ENCODE assay signal across 8 cellular contexts in genomic region chr13:20703785-20704458, GRCh38. TPM values are rescaled to one million over a fixed set of nuclear protein-coding genes. Genes with fewer than 3 reads are reported as not detected.
A peak's percentile ranks its signal among the peaks of the same experiment; 100 is the strongest.
DNase-seq lines count a peak whose midpoint lies in the region; ATAC-seq and TF ChIP-seq lines count a peak whose summit lies in the region.

No MANE protein-coding gene starts in this region.

- no peaks in the 10 kb centered on the region for H3K79me2 ChIP-seq in GM23338 (replicated peaks; ENCODE audit: insufficient read depth)

- peaks cover 4% of the 10 kb centered on the region; the same call in 1 of the 2 replicates for H3F3A ChIP-seq in GM23338 (replicated peaks; ENCODE audit: low read depth)

- H3K36me3 ChIP-seq in GM23338 (ENCODE audit: insufficient read depth) (no peaks in the 10 kb centered on the region), adrenal gland (replicated peaks in 1 of 2) (no peaks in the 10 kb centered on the region)

- DNase-seq in GM23338 (ENCODE audit: low spot score) (peak; percentile 86), SW480 (ENCODE audit: low spot score) (peak; percentile 93), adrenal gland (peak; percentile 73 to 85 (median 77)), hepatic stellate cell (ENCODE audit: low spot score) (peak; percentile 91), sciatic nerve (ENCODE audit: low spot score) (peak; percentile 80), cortex of kidney (lab: John Stamatoyannopoulos, UW) (no peak)

- H3K27ac Mint-ChIP-seq in GM23338: no peak overlapping the region

- H3K27ac ChIP-seq in GM23338 (ENCODE audit: low read depth) (no peak overlapping the region), adrenal gland (peak overlapping the region in 3 of 5 donors; percentile 44 to 87 (median 46))

- WGBS in adrenal gland, 4 donors: 0 to 1% (median 0%) methylated on average over 5 to 95 of the region's 96 CpGs; no CpG with 5 or more reads in 1 of the 4 donors

- peak overlapping the region; percentile 40; the same call in 1 of the 2 replicates for H3K4me3 ChIP-seq in GM23338
- H3K4me3 ChIP-seq in adrenal gland: peak overlapping the region in 2 of 4 donors; percentile 2 to 85

- no peak overlapping the region for H3K4me2 ChIP-seq in GM23338

- H3K4me1 Mint-ChIP-seq in GM23338: peaks cover 8% of the 10 kb centered on the region

- H3K36me3 Mint-ChIP-seq in GM23338 (ENCODE audit: low read depth): no peaks in the 10 kb centered on the region; the same call in 2 of the 3 replicates

- TF ChIP-seq CTCF in GM12872 (IDR thresholded peaks at IDR 0.05; ENCODE audit: insufficient read depth, low read depth, low read length) (peak; percentile 62; the same call in 2 of the 3 replicates), GM23338 (conservative IDR thresholded peaks at IDR 0.05; ENCODE audit: low read depth in 2 of 2) (peak in 1 of 2 experiments; percentile 43; a peak in 2 of 4 replicates), LNCAP (IDR thresholded peaks at IDR 0.05) (peak; percentile 53), adrenal gland (IDR thresholded peaks at IDR 0.05) (peak in 3 of 6 experiments; percentile 47 to 86 (median 75))

- no peaks in the 10 kb centered on the region for H3K9me2 ChIP-seq in GM23338 (ENCODE audit: insufficient read depth)

- no peaks in the 10 kb centered on the region for H3K9me3 ChIP-seq in adrenal gland (replicated peaks in 1 of 3)

- no peaks in the 10 kb centered on the region for H4K20me1 ChIP-seq in GM23338 (replicated peaks; ENCODE audit: insufficient read depth)

- H3K4me3 Mint-ChIP-seq in GM23338: no peak overlapping the region; the same call in 2 of the 3 replicates

- intact Hi-C loops in adrenal gland (cut with DNase I) (loop anchor here in 1 of 2 donors (10.0 kb wide), 1 partner anchor 209 kb away; no protein-coding TSS in a partner anchor), sciatic nerve (cut with DNase I) (loop anchor here (10.0 kb wide), 1 partner anchor 209 kb away; no protein-coding TSS in a partner anchor)

- H3K9me3 Mint-ChIP-seq in GM23338: no peaks in the 10 kb centered on the region

- peaks cover 47% of the 10 kb centered on the region for H3K27me3 Mint-ChIP-seq in GM23338 (ENCODE audit: insufficient read depth, low read depth, poor library complexity)

- peaks cover 7% of the 10 kb centered on the region for H3K4me1 ChIP-seq in GM23338 (ENCODE audit: insufficient read depth)
- peaks cover 0 to 13% of the 10 kb centered on the region in 2 donors for H3K4me1 ChIP-seq in adrenal gland (replicated peaks in 1 of 2)

- ATAC-seq in GM23338: peak; percentile 74
- peak; percentile 74 for ATAC-seq in sciatic nerve

- TF ChIP-seq POLR2A in adrenal gland (IDR thresholded peaks at IDR 0.05): peak; percentile 45 to 77

- peaks cover 33% of the 10 kb centered on the region for H3K27me3 ChIP-seq in GM23338 (ENCODE audit: insufficient read depth)
- no peaks in the 10 kb centered on the region for H3K27me3 ChIP-seq in adrenal gland

- no peak overlapping the region for H2AFZ ChIP-seq in GM23338

TF ChIP-seq in GM23338, 12 proteins besides CTCF, POLR2A, EP300 and RAD21:
- no peak for TF ChIP-seq ZNF462 (CRISPR knock-in tag; IDR thresholded peaks at IDR 0.05)
- no peak for TF ChIP-seq NANOG (IDR thresholded peaks at IDR 0.05; ENCODE audit: borderline replicate concordance)
- no peak for TF ChIP-seq EZH2 (IDR thresholded peaks at IDR 0.05; ENCODE audit: low read depth, unreplicated experiment)
- no peak for TF ChIP-seq REST (IDR thresholded peaks at IDR 0.05; ENCODE audit: unreplicated experiment)
- no peak for TF ChIP-seq ZNF114 (CRISPR knock-in tag; IDR thresholded peaks at IDR 0.05)
- no peak for TF ChIP-seq JUNB (IDR thresholded peaks at IDR 0.05; ENCODE audit: unreplicated experiment)
- peak; percentile 57 for TF ChIP-seq POLR2AphosphoS5 (IDR thresholded peaks at IDR 0.05; ENCODE audit: low read depth)

RNA-seq across cellular contexts. Expression of gene IL17D, which starts 0.4 kb away (rescaled TPM):
- total RNA-seq in GM23338 (2014; rRNA removed; shearing (Covaris generic)): 0.70 and 2.3 TPM in 2 replicates
- polyA plus RNA-seq in GM23338 (2016; fragmentation: Nextera tagmentation; extraction: Ambion mirVana): 1.6 and 3.3 TPM in 2 replicates
- 1 to 10 TPM in 6 of 8 donors, under 1 TPM in 2; 0.47 to 3.1 (median 1.9) TPM for total RNA-seq in adrenal gland
- under 1 TPM; 0.64 to 0.94 (median 0.75) TPM for polyA plus RNA-seq in adrenal gland
- total RNA-seq in sciatic nerve: 4.9 TPM
